In genomic region chr14:74838141-74838540, GRCh38 we compare ENCODE assay signal across 15 cellular contexts. TPM values are rescaled to one million over a fixed set of nuclear protein-coding genes. Genes with fewer than 3 reads are reported as not detected.
DNase-seq lines count a peak whose midpoint lies in the region; ATAC-seq, FAIRE-seq and TF ChIP-seq lines count a peak whose summit lies in the region.
"Had no signal": no experiment of that assay in that cellular context is flagged by ENCODE, and none has a peak within 500 bp of the region (broad histone marks: within the 10 kb centered on the region; RNA-seq: fewer than 3 reads in every experiment).

No MANE protein-coding gene starts in this region.

- SMC1A ChIA-PET in GM12878 (lab: Charles Lee; ENCODE audit: uncharacterized antibody, unreplicated experiment), result interaction anchor here (0.6 to 1.5 kb wide), 7 partner anchors 11 to 1078 kb away, joined by 3 to 5 read pairs (median 3); no protein-coding TSS in a partner anchor

- H3K9me3 Mint-ChIP-seq in HFFc6 (no peaks in the 10 kb centered on the region), WTC11 (no peaks in the 10 kb centered on the region)

- ATAC-seq in GM12878 (no peak), omental fat pad (ENCODE audit: low FRiP score) (peak; percentile 16), WTC11 (no peak), HG03342 (IDR thresholded peaks at IDR 0.05; ENCODE audit: unreplicated experiment) (no peak)
- ATAC-seq: esophagus mucosa had no signal

- H3K4me2 ChIP-seq in BLaER1 treated with 17β-estradiol and CSF1 and Interleukin-3, amounts not matched to agents 10 nM and 100 nM, result peak overlapping the region in 9 of 11 experiments; percentile 3 to 50 (median 34); a peak in 12 of 22 replicates
- H3K4me2 ChIP-seq in GM12878 (ENCODE audit: control insufficient read depth, insufficient read depth), result peak overlapping the region; percentile 57

- H3K4me1 ChIP-seq in BLaER1 treated with 17β-estradiol and CSF1 and Interleukin-3, amounts not matched to agents 10 nM and 100 nM, result peaks cover 22 to 51% (median 31%) of the 10 kb centered on the region in 10 experiments; a peak in 19 of 20 replicates
- peaks cover 61% of the 10 kb centered on the region for H3K4me1 ChIP-seq in GM12878 (ENCODE audit: control insufficient read depth, insufficient read depth, low read length)
- H3K4me1 ChIP-seq: breast epithelium had no signal

- peaks cover 21 to 62% (median 50%) of the 10 kb centered on the region in 11 experiments; a peak in 21 of 22 replicates for H3K36me3 ChIP-seq in BLaER1 treated with 17β-estradiol and CSF1 and Interleukin-3, amounts not matched to agents 10 nM and 100 nM
- no peaks in the 10 kb centered on the region; a peak in 1 of 4 replicates for H3K36me3 ChIP-seq in GM12878 (ENCODE audit: control insufficient read depth in 2 of 2, insufficient read depth in 2 of 2, low read length in 1 of 2)
- H3K36me3 ChIP-seq: breast epithelium had no signal

- peak overlapping the region; percentile 19; the same call in 1 of the 2 replicates for H3K27ac Mint-ChIP-seq in HFFc6
- no peak overlapping the region for H3K27ac Mint-ChIP-seq in WTC11

- peaks cover 46% of the 10 kb centered on the region for H3K4me1 Mint-ChIP-seq in HFFc6 (ENCODE audit: low read depth)
- H3K4me1 Mint-ChIP-seq in WTC11, result 0 out of 2 replicates have a peak, but pooled peaks cover 5% of the 10 kb centered on the region

- TF ChIP-seq CTCF in HFFc6 (IDR thresholded peaks at IDR 0.05), result no peak
- TF ChIP-seq CTCF in GM12878 (IDR thresholded peaks at IDR 0.05 in 2 of 3, conservative IDR thresholded peaks at IDR 0.05 in 1 of 3; ENCODE audit: control insufficient read depth in 2 of 3, extremely low read depth in 1 of 3, insufficient read depth in 1 of 3, low read depth in 3 of 3, low read length in 3 of 3), result no peak
- no peak for TF ChIP-seq CTCF in omental fat pad (IDR thresholded peaks at IDR 0.05)
- TF ChIP-seq CTCF in WTC11 (IDR thresholded peaks at IDR 0.05), result no peak

- H4K20me1 ChIP-seq in BLaER1 treated with 17β-estradiol and CSF1 and Interleukin-3, amounts not matched to agents 10 nM and 100 nM, result no peaks in the 10 kb centered on the region
- no peaks in the 10 kb centered on the region for H4K20me1 ChIP-seq in GM12878 (ENCODE audit: control insufficient read depth, insufficient read depth)

- H3K4me3 ChIP-seq in BLaER1 treated with 17β-estradiol and CSF1 and Interleukin-3, amounts not matched to agents 10 nM and 100 nM, result no peak overlapping the region
- peak overlapping the region; percentile 12; the same call in 1 of the 2 replicates for H3K4me3 ChIP-seq in GM12878
- H3K4me3 ChIP-seq: breast epithelium had no signal

- TF ChIP-seq POLR2A in GM12878 (IDR thresholded peaks at IDR 0.05; ENCODE audit: low read depth, low read length), result no peak

- BruUV-seq in GM12878 (replicated peaks; lab: Mats Ljungman, UMichigan), result no TSS peak

- no peak for TF ChIP-seq RAD21 in GM12878 (IDR thresholded peaks at IDR 0.05; ENCODE audit: insufficient read depth, low read depth, low read length)

- no peaks in the 10 kb centered on the region for H3K79me2 ChIP-seq in GM12878 (ENCODE audit: control insufficient read depth, insufficient read depth, low read length)

- peak overlapping the region; percentile 59 for H3K4me3 Mint-ChIP-seq in HFFc6
- H3K4me3 Mint-ChIP-seq in WTC11, result no peak overlapping the region

- H2AFZ ChIP-seq in GM12878 (ENCODE audit: control insufficient read depth, low read depth, low read length), result no peak overlapping the region

- peak overlapping the region in 1 of 11 experiments; percentile 5; a peak in 3 of 22 replicates for H3K9ac ChIP-seq in BLaER1 treated with 17β-estradiol and CSF1 and Interleukin-3, amounts not matched to agents 10 nM and 100 nM
- H3K9ac ChIP-seq in GM12878 (ENCODE audit: control insufficient read depth, insufficient read depth, low read length), result no peak overlapping the region; the same call in 1 of the 2 replicates

- CTCF ChIA-PET in GM12878 (lab: Yijun Ruan, JAX), result interaction anchor here (1.7 to 10.6 kb wide), 3 partner anchors 20 to 229 kb away, joined by 7 to 106 read pairs (median 11); partner anchors contain the start of gene YLPM1
- CTCF ChIA-PET in WTC11 (lab: Charles Lee), result interaction anchor here (0.6 to 3.1 kb wide), 3 partner anchors 11 to 173 kb away, joined by 3 to 11 read pairs (median 4); no protein-coding TSS in a partner anchor

- RAD21 ChIA-PET in GM12878 (lab: Charles Lee; ENCODE audit: unreplicated experiment), result no interaction called here

- H3K36me3 Mint-ChIP-seq in HFFc6 (ENCODE audit: low read depth) (peaks cover 20% of the 10 kb centered on the region), WTC11 (peaks cover 10% of the 10 kb centered on the region; the same call in 1 of the 2 replicates)

- intact Hi-C loops in GM12878 (cut with micrococcal nuclease; ENCODE audit: unreplicated experiment), result no loop called here

- H3K27me3 Mint-ChIP-seq in HFFc6 (ENCODE audit: insufficient read depth), result no peaks in the 10 kb centered on the region; the same call in 1 of the 2 replicates
- no peaks in the 10 kb centered on the region for H3K27me3 Mint-ChIP-seq in WTC11 (ENCODE audit: low read depth)

- POLR2A ChIA-PET in GM12878 (lab: Charles Lee) (interaction anchor here (0.6 to 0.7 kb wide), 8 partner anchors 78 to 825 kb away, joined by 3 to 8 read pairs (median 4); no protein-coding TSS in a partner anchor), WTC11 (lab: Charles Lee) (no interaction called here)

- H3K27me3 ChIP-seq in BLaER1 treated with 17β-estradiol and CSF1 and Interleukin-3, amounts not matched to agents 10 nM and 100 nM, result no peaks in the 10 kb centered on the region
- H3K27me3 ChIP-seq in GM12878 (replicated peaks in 1 of 2; ENCODE audit: control insufficient read depth in 2 of 2, insufficient read depth in 2 of 2, low read length in 1 of 2), result no peaks in the 10 kb centered on the region
- H3K27me3 ChIP-seq: breast epithelium had no signal

- peak overlapping the region in 4 of 11 experiments; percentile 4 to 37 (median 22); a peak in 6 of 22 replicates for H3K27ac ChIP-seq in BLaER1 treated with 17β-estradiol and CSF1 and Interleukin-3, amounts not matched to agents 10 nM and 100 nM
- peak overlapping the region; percentile 41; the same call in 1 of the 2 replicates for H3K27ac ChIP-seq in GM12878 (ENCODE audit: control insufficient read depth, insufficient read depth)
- H3K27ac ChIP-seq: breast epithelium had no signal

- no peak for DNase-seq in HFFc6
- DNase-seq in GM12878 (ENCODE audit: low read depth, low spot score), result no peak
- DNase-seq in omental fat pad (ENCODE audit: low spot score), result no peak
- no peak for DNase-seq in WTC11 (ENCODE audit: low spot score)
- no peak for DNase-seq in NCI-H146 (lab: John Stamatoyannopoulos, UW)
- DNase-seq in SK-N-DZ (ENCODE audit: low spot score), result no peak
- DNase-seq: NCI-H446; stimulated activated CD4-positive, alpha-beta T cell treated with anti-CD3 and anti-CD28 coated beads, Interleukin-4, amount 100 ng/mL, for 1 hour had no signal

- WGBS in GM12878 (ENCODE audit: insufficient coverage, insufficient replicate concordance, low lambda C conversion rate, missing lambda C conversion rate), result 0% methylated on average over 2 of the region's 2 CpGs

- no peaks in the 10 kb centered on the region for H3K9me3 ChIP-seq in BLaER1 treated with 17β-estradiol and CSF1 and Interleukin-3, amounts not matched to agents 10 nM and 100 nM (replicated peaks in 1 of 11)
- no peaks in the 10 kb centered on the region for H3K9me3 ChIP-seq in GM12878 (replicated peaks; ENCODE audit: control insufficient read depth, insufficient read depth, low read length)
- H3K9me3 ChIP-seq: breast epithelium had no signal

- in situ Hi-C loops in GM12878 (cut with MboI), result no loop called here

- FAIRE-seq in GM12878 (lab: Jason Lieb, UNC), result no peak
- FAIRE-seq: keratinocyte had no signal

- TF ChIP-seq EP300 in GM12878 (IDR thresholded peaks at IDR 0.05; ENCODE audit: borderline replicate concordance in 1 of 2, control insufficient read depth in 1 of 2, low read depth in 2 of 2, low read length in 2 of 2), result no peak

RNA-seq across cellular contexts. Expression of gene PROX2, which starts 37.8 kb away (rescaled TPM):
- not detected for total RNA-seq in HFFc6 (2021; fragmentation: NEBNext Ultra II Directional; extraction: Animal tissue kit (Norgen Biotek cat#: 25700))
- not detected in 2 replicates for total RNA-seq in GM12878 (2013; cell fraction: nucleolus; rRNA removed)
- total RNA-seq in GM12878 (2014; rRNA removed) (0.16 and 0.23 TPM in 2 replicates), GM12878 (2014; rRNA removed; fragmentation: Illumina TruSeq; extraction: Trizol) (0.27 and 0.37 TPM in 2 replicates), GM12878 (2021) (0.11 and 0.33 TPM in 2 replicates), omental fat pad (not detected), WTC11 (2021) (0.04 to 0.27 TPM in 2 of 3 replicates, not detected in the other)
- 0.29 TPM for polyA plus RNA-seq in GM12878 (2011; ENCODE audit: low read depth)
- polyA plus RNA-seq in GM12878 (2011; rRNA removed) (0.03 and 0.11 TPM in 2 replicates), GM12878 (2014; fragmentation: Illumina TruSeq; extraction: Trizol) (0.16 TPM in 1 of 2 replicates, not detected in the other), GM12878 (2014; fragmentation: Nextera tagmentation; extraction: Ambion mirVana) (under 1 TPM; 0.04 to 0.05 TPM), GM12878 (2014; rRNA removed) (0.08 and 0.12 TPM in 2 replicates), GM12878 (2016; fragmentation: Nextera tagmentation; extraction: Ambion mirVana) (under 1 TPM; 0.28 to 0.42 TPM)
- not detected in 2 replicates for polyA plus RNA-seq in GM12878 (2011; cell fraction: cytosol; rRNA removed)
- 0.03 TPM in 1 of 2 replicates, not detected in the other for polyA plus RNA-seq in GM12878 (2011; cell fraction: nucleus; rRNA removed)
- 0.38 and 0.50 TPM in 2 replicates for polyA plus RNA-seq in GM12878 (2012)
- not detected in 2 replicates for polyA minus RNA-seq in GM12878 (2011; rRNA and poly(A)+ RNA removed)
- polyA minus RNA-seq in GM12878 (2011; cell fraction: cytosol; rRNA and poly(A)+ RNA removed), result not detected in 2 replicates
- not detected in 2 replicates for polyA minus RNA-seq in GM12878 (2011; cell fraction: nucleus; rRNA and poly(A)+ RNA removed)
- not detected in 2 replicates for polyA plus RNA-seq in SK-N-DZ (2014; cell fraction: cytosol; rRNA removed)
- not detected in 2 replicates for polyA plus RNA-seq in SK-N-DZ (2014; cell fraction: nucleus; rRNA removed)
- total RNA-seq: breast epithelium, esophagus mucosa, MCF 10A, SK-MEL-5 had no signal
- polyA plus RNA-seq: keratinocyte had no signal

RNA-seq across cellular contexts. Expression of gene DLST, which starts 43.6 kb away (rescaled TPM):
- total RNA-seq in HFFc6 (2021; fragmentation: NEBNext Ultra II Directional; extraction: Animal tissue kit (Norgen Biotek cat#: 25700)), result 100 to 1,000 TPM in 5 of 6 experiments, 10 to 100 TPM in 1; 97.5 to 118 (median 109) TPM
- total RNA-seq in GM12878 (2013; cell fraction: nucleolus; rRNA removed), result 115 and 132 TPM in 2 replicates
- total RNA-seq in GM12878 (2014; rRNA removed) (64.7 and 67.0 TPM in 2 replicates), GM12878 (2014; rRNA removed; fragmentation: Illumina TruSeq; extraction: Trizol) (68.3 and 72.9 TPM in 2 replicates), GM12878 (2021) (118 and 126 TPM in 2 replicates), omental fat pad (100 to 1,000 TPM; 102 to 144 (median 114) TPM), WTC11 (2021) (112 to 121 TPM (median 119 TPM) in 3 replicates)
- polyA plus RNA-seq in GM12878 (2011; ENCODE audit: low read depth), result 49.5 TPM
- polyA plus RNA-seq in GM12878 (2011; rRNA removed) (127 and 141 TPM in 2 replicates), GM12878 (2014; fragmentation: Illumina TruSeq; extraction: Trizol) (116 and 119 TPM in 2 replicates), GM12878 (2014; fragmentation: Nextera tagmentation; extraction: Ambion mirVana) (10 to 100 TPM in 1 of 2 experiments, 1 to 10 TPM in 1; 2.9 to 12.2 TPM), GM12878 (2014; rRNA removed) (113 and 116 TPM in 2 replicates), GM12878 (2016; fragmentation: Nextera tagmentation; extraction: Ambion mirVana) (10 to 100 TPM; 10.8 to 14.9 TPM)
- polyA plus RNA-seq in GM12878 (2011; cell fraction: cytosol; rRNA removed), result 189 and 215 TPM in 2 replicates
- polyA plus RNA-seq in GM12878 (2011; cell fraction: nucleus; rRNA removed), result 134 and 155 TPM in 2 replicates
- polyA plus RNA-seq in GM12878 (2012), result 68.5 and 77.5 TPM in 2 replicates
- 130 and 164 TPM in 2 replicates for polyA minus RNA-seq in GM12878 (2011; rRNA and poly(A)+ RNA removed)
- polyA minus RNA-seq in GM12878 (2011; cell fraction: cytosol; rRNA and poly(A)+ RNA removed), result 32.6 and 43.8 TPM in 2 replicates
- 40.4 and 50.0 TPM in 2 replicates for polyA minus RNA-seq in GM12878 (2011; cell fraction: nucleus; rRNA and poly(A)+ RNA removed)
- polyA plus RNA-seq in SK-N-DZ (2014; cell fraction: cytosol; rRNA removed), result 49.6 and 54.2 TPM in 2 replicates
- polyA plus RNA-seq in SK-N-DZ (2014; cell fraction: nucleus; rRNA removed), result 75.1 and 106 TPM in 2 replicates
